Comparison of ENCODE assay signal across 8 cellular contexts in genomic region chr12:104958946-104959841, GRCh38. TPM values are rescaled to one million over a fixed set of nuclear protein-coding genes. Genes with fewer than 3 reads are reported as not detected.
DNase-seq lines count a peak whose midpoint lies in the region; ATAC-seq and TF ChIP-seq lines count a peak whose summit lies in the region.

No MANE protein-coding gene starts in this region.

- H3K27me3 Mint-ChIP-seq in activated T-helper 17 cell treated with anti-CD3 and anti-CD28 coated beads, Interleukin-2, amount 50 U/mL, for 72 hours: peaks cover 11% of the 10 kb centered on the region
- H3K27me3 Mint-ChIP-seq in immature natural killer cell (ENCODE audit: low read depth in 3 of 3): peaks cover 5 to 33% (median 15%) of the 10 kb centered on the region in 3 donors
- peaks cover 0 to 9% of the 10 kb centered on the region in 2 donors for H3K27me3 Mint-ChIP-seq in stimulated activated naive B cell treated with anti-CD40 and anti-IgM and Interleukin-4, amounts not matched to agents 10 μg/mL and 1 μg/mL and 100 μg/mL, for 72 hours

- H3K9me3 Mint-ChIP-seq in activated T-helper 17 cell treated with anti-CD3 and anti-CD28 coated beads, Interleukin-2, amount 50 U/mL, for 72 hours: no peaks in the 10 kb centered on the region
- H3K9me3 Mint-ChIP-seq in immature natural killer cell: no peaks in the 10 kb centered on the region
- no peaks in the 10 kb centered on the region for H3K9me3 Mint-ChIP-seq in stimulated activated naive B cell treated with anti-CD40 and anti-IgM and Interleukin-4, amounts not matched to agents 10 μg/mL and 1 μg/mL and 100 μg/mL, for 72 hours

- no peak for TF ChIP-seq CTCF in C4-2B (conservative IDR thresholded peaks at IDR 0.05)

- peaks cover 12% of the 10 kb centered on the region for H3K4me1 Mint-ChIP-seq in activated T-helper 17 cell treated with anti-CD3 and anti-CD28 coated beads, Interleukin-2, amount 50 U/mL, for 72 hours
- peaks cover 17 to 23% of the 10 kb centered on the region in 2 donors for H3K4me1 Mint-ChIP-seq in immature natural killer cell
- peaks cover 16 to 20% of the 10 kb centered on the region in 2 donors for H3K4me1 Mint-ChIP-seq in stimulated activated naive B cell treated with anti-CD40 and anti-IgM and Interleukin-4, amounts not matched to agents 10 μg/mL and 1 μg/mL and 100 μg/mL, for 72 hours

- H3K27ac Mint-ChIP-seq in activated T-helper 17 cell treated with anti-CD3 and anti-CD28 coated beads, Interleukin-2, amount 50 U/mL, for 72 hours: peak overlapping the region; percentile 97
- peak overlapping the region in 5 of 6 donors; percentile 81 to 93 (median 88) for H3K27ac Mint-ChIP-seq in immature natural killer cell
- H3K27ac Mint-ChIP-seq in stimulated activated naive B cell treated with anti-CD40 and anti-IgM and Interleukin-4, amounts not matched to agents 10 μg/mL and 1 μg/mL and 100 μg/mL, for 72 hours: peak overlapping the region; percentile 96

- H3K4me3 Mint-ChIP-seq in activated T-helper 17 cell treated with anti-CD3 and anti-CD28 coated beads, Interleukin-2, amount 50 U/mL, for 72 hours: peak overlapping the region; percentile 90
- H3K4me3 Mint-ChIP-seq in immature natural killer cell: peak overlapping the region; percentile 89 to 96 (median 93)
- peak overlapping the region; percentile 93 to 95 for H3K4me3 Mint-ChIP-seq in stimulated activated naive B cell treated with anti-CD40 and anti-IgM and Interleukin-4, amounts not matched to agents 10 μg/mL and 1 μg/mL and 100 μg/mL, for 72 hours

- peaks cover 11% of the 10 kb centered on the region for H3K36me3 Mint-ChIP-seq in activated T-helper 17 cell treated with anti-CD3 and anti-CD28 coated beads, Interleukin-2, amount 50 U/mL, for 72 hours (ENCODE audit: low read depth)
- H3K36me3 Mint-ChIP-seq in immature natural killer cell: no peaks in the 10 kb centered on the region
- H3K36me3 Mint-ChIP-seq in stimulated activated naive B cell treated with anti-CD40 and anti-IgM and Interleukin-4, amounts not matched to agents 10 μg/mL and 1 μg/mL and 100 μg/mL, for 72 hours: no peaks in the 10 kb centered on the region

- peak overlapping the region; percentile 73 for H3K27ac ChIP-seq in C4-2B

- no peak for ATAC-seq in activated T-helper 17 cell treated with anti-CD3 and anti-CD28 coated beads, Interleukin-2, amount 50 U/mL, for 72 hours (replicated peaks)
- ATAC-seq in stimulated activated naive B cell treated with anti-CD40 and anti-IgM and Interleukin-4, amounts not matched to agents 10 μg/mL and 1 μg/mL and 100 μg/mL, for 72 hours (replicated peaks): no peak
- ATAC-seq in HG03378 (IDR thresholded peaks at IDR 0.05; ENCODE audit: unreplicated experiment) (no peak), HG03439 (IDR thresholded peaks at IDR 0.05; ENCODE audit: unreplicated experiment) (no peak)

- peak; percentile 47 for DNase-seq in HS-5 (ENCODE audit: low read depth)
- DNase-seq in immature natural killer cell: no peak
- DNase-seq in stimulated activated naive B cell treated with anti-CD40 and anti-IgM and Interleukin-4, amounts not matched to agents 10 μg/mL and 1 μg/mL and 100 μg/mL, for 72 hours: no peak
- no peak for DNase-seq in GOT3 (lab: John Stamatoyannopoulos, UW)

RNA-seq across cellular contexts. Expression of gene SLC41A2, which starts 1.1 kb away (rescaled TPM):
- 10 to 100 TPM; 16.8 to 52.8 TPM for total RNA-seq in activated T-helper 17 cell treated with anti-CD3 and anti-CD28 coated beads, Interleukin-2, amount 50 U/mL, for 72 hours
- 1 to 10 TPM in 1 of 3 donors, under 1 TPM in 2; 0.37 to 3.3 (median 0.93) TPM for polyA plus RNA-seq in immature natural killer cell

RNA-seq across cellular contexts. Expression of gene NOPCHAP1, which starts 26.9 kb away (rescaled TPM):
- 10 to 100 TPM; 20.4 to 31.8 TPM for total RNA-seq in activated T-helper 17 cell treated with anti-CD3 and anti-CD28 coated beads, Interleukin-2, amount 50 U/mL, for 72 hours
- polyA plus RNA-seq in immature natural killer cell: 10 to 100 TPM; 10.8 to 13.6 (median 12.3) TPM
